In the genomic region with DNA sequence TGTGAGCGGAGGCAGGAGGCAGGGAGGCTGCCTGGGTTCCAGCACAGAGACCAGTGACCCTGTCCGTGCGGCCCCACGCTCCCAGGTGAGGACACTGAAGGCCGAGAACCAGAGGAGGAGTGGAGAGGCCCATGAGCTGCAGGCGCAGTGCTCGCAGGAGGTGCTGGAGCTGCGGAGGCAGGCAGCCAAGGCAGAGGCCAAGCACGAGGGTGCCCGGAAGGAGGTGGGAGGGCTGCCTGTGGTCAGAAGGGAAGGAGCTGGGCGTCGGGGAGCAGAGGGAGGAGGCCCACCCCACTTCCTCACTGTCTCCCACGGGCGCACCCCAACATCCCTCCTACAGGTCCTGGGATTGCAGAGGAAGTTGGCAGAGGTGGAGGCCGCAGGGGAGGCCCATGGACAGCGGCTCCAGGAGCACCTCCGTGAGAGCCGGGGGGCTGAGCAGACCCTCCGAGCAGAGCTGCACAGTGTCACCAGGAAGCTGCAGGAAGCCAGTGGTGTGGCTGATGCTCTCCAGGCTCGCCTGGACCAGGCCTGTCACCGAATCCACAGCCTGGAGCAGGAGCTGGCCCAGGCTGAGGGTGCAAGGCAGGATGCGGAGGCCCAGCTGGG, we compare ENCODE assay signal across 17 cellular contexts. TPM values are rescaled to one million over a fixed set of nuclear protein-coding genes. Genes with fewer than 3 reads are reported as not detected.
DNase-seq lines count a peak whose midpoint lies in the region; ATAC-seq and TF ChIP-seq lines count a peak whose summit lies in the region.
"Had no signal": no experiment of that assay in that cellular context is flagged by ENCODE, and none has a peak within 500 bp of the region (broad histone marks: within the 10 kb centered on the region; RNA-seq: fewer than 3 reads in every experiment).

No MANE protein-coding gene starts in this region.

- peak; percentile 15 for DNase-seq in activated T-cell treated with anti-CD3 and anti-CD28 coated beads, Interleukin-2, amount 50 U/mL, for 1 hour
- DNase-seq in activated T-cell treated with anti-CD3 and anti-CD28 coated beads, Interleukin-2, amount 50 U/mL, for 48 hours: no peak
- DNase-seq in UCSD-AML1 (lab: John Stamatoyannopoulos, UW; ENCODE audit: unreplicated experiment): peak; percentile 85
- peak; percentile 66 to 79 (median 68) for DNase-seq in right lobe of liver
- DNase-seq in upper lobe of left lung: peak; percentile 23 to 79
- no peak for DNase-seq in SIG-M5 (lab: John Stamatoyannopoulos, UW)
- DNase-seq: activated CD4-positive, CD25-positive, alpha-beta regulatory T cell; NCI-H1694; NCI-H524; occipital lobe; OCI-M1; stimulated activated naive CD8-positive, alpha-beta T cell treated with anti-CD3 and anti-CD28 coated beads, Interleukin-15, amount 100 ng/mL, for 72 hours had no signal

- H3K36me3 ChIP-seq in right lobe of liver: no peaks in the 10 kb centered on the region
- no peaks in the 10 kb centered on the region for H3K36me3 ChIP-seq in upper lobe of left lung
- H3K36me3 ChIP-seq: gastroesophageal sphincter had no signal

- H3K27me3 ChIP-seq in right lobe of liver: no peaks in the 10 kb centered on the region
- no peaks in the 10 kb centered on the region for H3K27me3 ChIP-seq in upper lobe of left lung

- TF ChIP-seq POLR2A in right lobe of liver (IDR thresholded peaks at IDR 0.05) (no peak), upper lobe of left lung (IDR thresholded peaks at IDR 0.05) (no peak)

- TF ChIP-seq CTCF in right lobe of liver (IDR thresholded peaks at IDR 0.05) (no peak), upper lobe of left lung (IDR thresholded peaks at IDR 0.05) (no peak)

- H3K4me1 ChIP-seq in right lobe of liver (peaks cover 0 to 13% (median 3%) of the 10 kb centered on the region in 4 donors), upper lobe of left lung (peaks cover 9 to 35% (median 16%) of the 10 kb centered on the region in 4 donors)

- no peak for TF ChIP-seq EP300 in upper lobe of left lung (IDR thresholded peaks at IDR 0.05)

- 53% methylated on average over 8 of the region's 22 CpGs for WGBS in right lobe of liver (ENCODE audit: insufficient coverage, low coverage, low lambda C conversion rate, missing lambda C conversion rate)
- WGBS in upper lobe of left lung, 2 donors: 48 to 51% methylated on average over 10 to 21 of the region's 22 CpGs

- ATAC-seq in right lobe of liver (peak; percentile 42 to 52 (median 47)), upper lobe of left lung (ENCODE audit: low FRiP score in 2 of 2) (peak in 1 of 2 donors; percentile 14), HG02852 (IDR thresholded peaks at IDR 0.05; ENCODE audit: unreplicated experiment) (no peak), esophagus mucosa (no peak)
- ATAC-seq: gastroesophageal sphincter; stimulated activated naive CD8-positive, alpha-beta T cell treated with anti-CD3 and anti-CD28 coated beads, Interleukin-15, amount 100 ng/mL, for 72 hours had no signal

- H3K9me3 ChIP-seq in right lobe of liver: no peaks in the 10 kb centered on the region
- H3K9me3 ChIP-seq in upper lobe of left lung: no peaks in the 10 kb centered on the region
- H3K9me3 ChIP-seq: gastroesophageal sphincter had no signal

- no peak overlapping the region for H3K4me3 ChIP-seq in right lobe of liver
- H3K4me3 ChIP-seq in upper lobe of left lung: no peak overlapping the region
- H3K4me3 ChIP-seq: gastroesophageal sphincter had no signal

- peak overlapping the region; percentile 8 to 40 (median 26) for H3K27ac ChIP-seq in right lobe of liver
- peak overlapping the region in 3 of 4 donors; percentile 7 to 34 (median 21) for H3K27ac ChIP-seq in upper lobe of left lung
- H3K27ac ChIP-seq: gastroesophageal sphincter, KMS-11 had no signal

- intact Hi-C loops in right lobe of liver (cut with DNase I): no loop called here

RNA-seq across cellular contexts. Expression of gene SNED1, which starts 33.0 kb away (rescaled TPM):
- total RNA-seq in right lobe of liver (10 to 100 TPM in 4 of 6 experiments, 1 to 10 TPM in 2; 7.4 to 27.8 (median 13.2) TPM), upper lobe of left lung (100 to 1,000 TPM in 1 of 6 donors, 10 to 100 TPM in 5; 26.0 to 189 (median 38.9) TPM), esophagus mucosa (3.9 TPM)

RNA-seq across cellular contexts. Expression of gene CROCC2, which starts 59.3 kb away (rescaled TPM):
- total RNA-seq in right lobe of liver (under 1 TPM in 5 of 6 experiments, not detected in 1; 0.06 to 0.15 (median 0.12) TPM), upper lobe of left lung (10 to 100 TPM in 3 of 6 donors, 1 to 10 TPM in 2, under 1 TPM in 1; 0.23 to 17.8 (median 7.6) TPM), esophagus mucosa (0.12 TPM)
- total RNA-seq: A673, gastroesophageal sphincter had no signal

Comparison
In these comparisons a context has a peak if more than half of its experiments do, and no peak if none do; other contexts are left out.
1. DNase-seq: peak in activated T-cell treated with anti-CD3 and anti-CD28 coated beads, Interleukin-2, amount 50 U/mL, for 1 hour (single experiment), UCSD-AML1 (single experiment), right lobe of liver (3 of 3) and upper lobe of left lung (2 of 2); none in activated T-cell treated with anti-CD3 and anti-CD28 coated beads, Interleukin-2, amount 50 U/mL, for 48 hours (0 of 2) and SIG-M5 (single experiment).
2. ATAC-seq: peak in right lobe of liver (4 of 4); none in HG02852 (single experiment) and esophagus mucosa (single experiment).